In genomic region chr10:54985732-54986131, GRCh38 we compare ENCODE assay signal across 9 cellular contexts.
DNase-seq lines count a peak whose midpoint lies in the region; ATAC-seq and TF ChIP-seq lines count a peak whose summit lies in the region.
"Had no signal": no experiment of that assay in that cellular context is flagged by ENCODE, and none has a peak within 500 bp of the region (broad histone marks: within the 10 kb centered on the region; RNA-seq: fewer than 3 reads in every experiment).

No MANE protein-coding gene starts in this region.

- ATAC-seq in HG02571 (IDR thresholded peaks at IDR 0.05; ENCODE audit: unreplicated experiment) = no peak

- in situ Hi-C loops in GM13976 (cut with MboI; ENCODE audit: low sequenced_read_pairs, unreplicated experiment) = no loop called here

- H3K4me3 Mint-ChIP-seq in neural crest cell = no peak overlapping the region
- H3K4me3 Mint-ChIP-seq: activated naive CD8-positive, alpha-beta T cell; stimulated activated naive CD8-positive, alpha-beta T cell treated with anti-CD3 and anti-CD28 coated beads, Interleukin-15, Interleukin-2, amounts not matched to agents 100 ng/mL and 50 ng/mL, for 24 hours had no signal

- H3K9me3 Mint-ChIP-seq in neural crest cell = peaks cover 15% of the 10 kb centered on the region

- H3K36me3 Mint-ChIP-seq in neural crest cell (ENCODE audit: low read depth) = peaks cover 3% of the 10 kb centered on the region
- H3K36me3 Mint-ChIP-seq: activated naive CD8-positive, alpha-beta T cell had no signal

- H3K4me1 Mint-ChIP-seq in neural crest cell = no peaks in the 10 kb centered on the region

- DNase-seq in GM13976 (ENCODE audit: low spot score) (no peak), astrocyte of the hippocampus (ENCODE audit: low read depth, low spot score) (peak; percentile 8), neural crest cell (ENCODE audit: low read depth, low spot score) (no peak), NCI-H1092 treated with DMSO at 0.1 percent for 48 hours (lab: John Stamatoyannopoulos, UW) (no peak), NCI-H446 treated with DMSO at 0.1 percent for 48 hours (lab: John Stamatoyannopoulos, UW) (no peak)

- no peak for TF ChIP-seq EP300 in Ishikawa (IDR thresholded peaks at IDR 0.05; ENCODE audit: borderline replicate concordance)

- TF ChIP-seq CTCF in GM13976 (IDR thresholded peaks at IDR 0.05; ENCODE audit: borderline replicate concordance, control extremely low read depth, extremely low read depth, insufficient read depth, missing control alignments) (peak; percentile 26), neural crest cell (conservative IDR thresholded peaks at IDR 0.05) (peak; percentile 65)

- TF ChIP-seq RAD21 in Ishikawa (IDR thresholded peaks at IDR 0.05; ENCODE audit: low read depth) = peak; percentile 44

- no peaks in the 10 kb centered on the region for H3K27me3 Mint-ChIP-seq in neural crest cell (ENCODE audit: low read depth)
- H3K27me3 Mint-ChIP-seq: activated naive CD8-positive, alpha-beta T cell; stimulated activated naive CD8-positive, alpha-beta T cell treated with anti-CD3 and anti-CD28 coated beads, Interleukin-15, Interleukin-2, amounts not matched to agents 100 ng/mL and 50 ng/mL, for 24 hours had no signal

- no peak overlapping the region for H3K27ac Mint-ChIP-seq in neural crest cell (ENCODE audit: unreplicated experiment)
- H3K27ac Mint-ChIP-seq: activated naive CD8-positive, alpha-beta T cell; stimulated activated naive CD8-positive, alpha-beta T cell treated with anti-CD3 and anti-CD28 coated beads, Interleukin-15, Interleukin-2, amounts not matched to agents 100 ng/mL and 50 ng/mL, for 24 hours had no signal

TF ChIP-seq in Ishikawa, 13 proteins besides CTCF, POLR2A, EP300 and RAD21:
- TF ChIP-seq MAX (IDR thresholded peaks at IDR 0.05) (no peak), USF1 (IDR thresholded peaks at IDR 0.05) (peak; percentile 73), NFIC (IDR thresholded peaks at IDR 0.05) (no peak)
